8 cellular contexts compared by ENCODE assay signal in genomic region chr12:122336015-122336946, GRCh38.
DNase-seq lines count a peak whose midpoint lies in the region; ATAC-seq and TF ChIP-seq lines count a peak whose summit lies in the region.

No MANE protein-coding gene starts in this region.

- DNase-seq in NOMO-1 (lab: John Stamatoyannopoulos, UW; ENCODE audit: unreplicated experiment in 2 of 2): peak; percentile 7 to 33
- no peak for DNase-seq in NOMO-1 treated with dmso at 0.1 percent for 144 hours (lab: John Stamatoyannopoulos, UW; ENCODE audit: unreplicated experiment)
- peak; percentile 32 for DNase-seq in NCI-H82 treated with DMSO at 0.1 percent for 48 hours (lab: John Stamatoyannopoulos, UW; ENCODE audit: unreplicated experiment)
- DNase-seq in activated CD8-positive, alpha-beta memory T cell treated with anti-CD3 and anti-CD28 coated beads, Interleukin-2, amount 50 U/mL, for 48 hours: peak; percentile 70
- DNase-seq in foreskin keratinocyte: no peak
- DNase-seq in stimulated activated CD4-positive, alpha-beta T cell treated with anti-CD3 and anti-CD28 coated beads, Interleukin-15, amount 100 ng/mL, for 48 hours (ENCODE audit: low read depth in 2 of 2): peak; percentile 25 to 28
- DNase-seq in DMS153 (lab: John Stamatoyannopoulos, UW): no peak
- no peak for DNase-seq in superior temporal gyrus (ENCODE audit: extremely low spot score)

- peak; percentile 85 for TF ChIP-seq CTCF in foreskin keratinocyte (conservative IDR thresholded peaks at IDR 0.05)

- no peaks in the 10 kb centered on the region for H3K27me3 ChIP-seq in foreskin keratinocyte

- no peak for ATAC-seq in foreskin keratinocyte

- H3K4me1 ChIP-seq in foreskin keratinocyte: no peaks in the 10 kb centered on the region

- no peak overlapping the region for H3K27ac ChIP-seq in foreskin keratinocyte

Comparison
In these comparisons a context has a peak if more than half of its experiments do, and no peak if none do; other contexts are left out.
1. DNase-seq: peak in NOMO-1 (2 of 2), NCI-H82 treated with DMSO at 0.1 percent for 48 hours (single experiment), activated CD8-positive, alpha-beta memory T cell treated with anti-CD3 and anti-CD28 coated beads, Interleukin-2, amount 50 U/mL, for 48 hours (single experiment) and stimulated activated CD4-positive, alpha-beta T cell treated with anti-CD3 and anti-CD28 coated beads, Interleukin-15, amount 100 ng/mL, for 48 hours (2 of 2); none in NOMO-1 treated with dmso at 0.1 percent for 144 hours (single experiment), foreskin keratinocyte (0 of 2), DMS153 (single experiment) and superior temporal gyrus (single experiment).